11 cellular contexts compared by ENCODE assay signal in the genomic region with DNA sequence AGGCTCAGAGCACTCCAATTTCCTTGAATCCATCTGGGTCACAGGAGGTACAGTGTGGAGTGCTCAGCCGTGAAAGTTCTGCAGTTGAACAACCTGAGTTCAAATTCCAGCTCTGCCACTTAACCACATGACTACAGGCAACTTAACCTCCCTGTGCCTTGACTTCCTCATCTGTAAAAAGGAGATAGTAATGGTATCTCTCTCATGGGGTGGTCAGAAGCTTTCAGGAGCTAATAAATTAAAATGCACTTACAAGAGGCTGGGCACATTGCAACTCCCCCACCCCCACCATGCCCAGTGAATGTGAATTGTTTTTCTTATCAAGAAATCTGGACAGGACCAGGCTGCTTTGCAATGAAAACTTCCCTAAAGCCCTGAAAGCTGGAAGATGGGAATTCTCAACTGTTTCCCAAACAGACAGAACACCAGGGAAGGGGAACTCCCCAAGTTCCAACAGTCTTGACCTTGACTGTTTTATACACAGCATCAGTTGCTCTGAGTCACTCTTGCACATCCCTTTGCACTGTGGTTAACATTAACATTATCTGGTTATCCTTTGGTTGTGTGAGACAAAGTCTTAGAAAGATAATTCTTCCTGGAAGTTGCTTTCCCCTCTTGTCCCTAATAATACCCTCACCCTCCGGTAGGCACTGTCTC.
DNase-seq lines count a peak whose midpoint lies in the region; ATAC-seq and TF ChIP-seq lines count a peak whose summit lies in the region.
"Had no signal": no experiment of that assay in that cellular context is flagged by ENCODE, and none has a peak within 500 bp of the region (broad histone marks: within the 10 kb centered on the region; RNA-seq: fewer than 3 reads in every experiment).

No MANE protein-coding gene starts in this region.

- H3K4me3 ChIP-seq in stomach smooth muscle (ENCODE audit: low read length in 2 of 2) (no peak overlapping the region), Caco-2 (ENCODE audit: low read depth, low read length) (no peak overlapping the region)
- H3K4me3 ChIP-seq: right lobe of liver had no signal

- no peaks in the 10 kb centered on the region for H3K36me3 ChIP-seq in stomach smooth muscle (ENCODE audit: control insufficient read depth in 2 of 2, insufficient read depth in 2 of 2, low read length in 2 of 2)
- no peaks in the 10 kb centered on the region for H3K36me3 ChIP-seq in Caco-2 (ENCODE audit: control insufficient read depth, insufficient read depth, low read length)

- H3K27me3 Mint-ChIP-seq in activated naive CD8-positive, alpha-beta T cell treated with anti-CD3 and anti-CD28 coated beads, Interleukin-2, amount 10 ng/mL, durations not matched to agents 7 days and 5 days, result no peaks in the 10 kb centered on the region
- no peaks in the 10 kb centered on the region for H3K27me3 Mint-ChIP-seq in Caco-2 (ENCODE audit: insufficient read depth, unreplicated experiment)

- H3K9me3 Mint-ChIP-seq in activated naive CD8-positive, alpha-beta T cell treated with anti-CD3 and anti-CD28 coated beads, Interleukin-2, amount 10 ng/mL, durations not matched to agents 7 days and 5 days, result peaks cover 10% of the 10 kb centered on the region
- no peaks in the 10 kb centered on the region for H3K9me3 Mint-ChIP-seq in Caco-2 (ENCODE audit: unreplicated experiment)

- peak overlapping the region; percentile 49 for H3K27ac ChIP-seq in stomach smooth muscle (ENCODE audit: low read length)
- H3K27ac ChIP-seq: right lobe of liver had no signal

- H3K27me3 ChIP-seq in stomach smooth muscle (ENCODE audit: control insufficient read depth in 1 of 2, insufficient read depth in 2 of 2, low read length in 2 of 2), result no peaks in the 10 kb centered on the region
- no peaks in the 10 kb centered on the region for H3K27me3 ChIP-seq in Caco-2 (replicated peaks; ENCODE audit: control insufficient read depth, insufficient read depth, low read length)
- H3K27me3 ChIP-seq: right lobe of liver had no signal

- CTCF ChIA-PET in Caco-2 (lab: Charles Lee), result no interaction called here

- H3K9me3 ChIP-seq in stomach smooth muscle (ENCODE audit: control insufficient read depth in 2 of 2, low read length in 2 of 2) (no peaks in the 10 kb centered on the region), Caco-2 (no peaks in the 10 kb centered on the region)
- H3K9me3 ChIP-seq: right lobe of liver had no signal

- peak overlapping the region; percentile 54 for H3K27ac Mint-ChIP-seq in activated naive CD8-positive, alpha-beta T cell treated with anti-CD3 and anti-CD28 coated beads, Interleukin-2, amount 10 ng/mL, durations not matched to agents 7 days and 5 days
- H3K27ac Mint-ChIP-seq in Caco-2 (ENCODE audit: unreplicated experiment), result no peak overlapping the region

- peaks cover 17% of the 10 kb centered on the region for H3K4me1 ChIP-seq in stomach smooth muscle (ENCODE audit: control insufficient read depth, insufficient read depth, low read length)
- no peaks in the 10 kb centered on the region for H3K4me1 ChIP-seq in Caco-2

- TF ChIP-seq CTCF in Caco-2 (IDR thresholded peaks at IDR 0.05; ENCODE audit: insufficient read depth in 1 of 2, low read depth in 1 of 2, low read length in 1 of 2, severe bottlenecking in 1 of 2, unreplicated experiment in 1 of 2), result no peak

- ATAC-seq in HG03442 (IDR thresholded peaks at IDR 0.05; ENCODE audit: unreplicated experiment), result peak; percentile 50
- peak; percentile 86 for ATAC-seq in activated naive CD8-positive, alpha-beta T cell treated with anti-CD3 and anti-CD28 coated beads, Interleukin-2, amount 10 ng/mL, durations not matched to agents 7 days and 5 days (ENCODE audit: low read depth)
- ATAC-seq in GM19328 (IDR thresholded peaks at IDR 0.05; ENCODE audit: unreplicated experiment), result no peak

- no TSS peak for BruUV-seq in Caco-2 (replicated peaks; lab: Mats Ljungman, UMichigan)

- H3K36me3 Mint-ChIP-seq in activated naive CD8-positive, alpha-beta T cell treated with anti-CD3 and anti-CD28 coated beads, Interleukin-2, amount 10 ng/mL, durations not matched to agents 7 days and 5 days, result peaks cover 11% of the 10 kb centered on the region
- no peaks in the 10 kb centered on the region for H3K36me3 Mint-ChIP-seq in Caco-2 (ENCODE audit: insufficient read depth, unreplicated experiment)

- peak overlapping the region; percentile 38 for H3K4me3 Mint-ChIP-seq in activated naive CD8-positive, alpha-beta T cell treated with anti-CD3 and anti-CD28 coated beads, Interleukin-2, amount 10 ng/mL, durations not matched to agents 7 days and 5 days
- no peak overlapping the region for H3K4me3 Mint-ChIP-seq in Caco-2 (ENCODE audit: unreplicated experiment)

- POLR2A ChIA-PET in activated naive CD8-positive, alpha-beta T cell treated with anti-CD3 and anti-CD28 coated beads, Interleukin-2, amount 10 ng/mL, durations not matched to agents 7 days and 5 days (lab: Charles Lee), result no interaction called here
- POLR2A ChIA-PET in Caco-2 (lab: Charles Lee), result no interaction called here

- no peak for DNase-seq in activated naive CD8-positive, alpha-beta T cell treated with anti-CD3 and anti-CD28 coated beads, Interleukin-2, amount 10 ng/mL, durations not matched to agents 7 days and 5 days
- peak; percentile 62 for DNase-seq in glomerular visceral epithelial cell (ENCODE audit: extremely low spot score)
- no peak for DNase-seq in Caco-2
- DNase-seq in occipital lobe (lab: John Stamatoyannopoulos, UW), result no peak
- DNase-seq in RKO (ENCODE audit: low spot score), result no peak
- DNase-seq: activated T-cell treated with anti-CD3 and anti-CD28 coated beads, Interleukin-2, amount 50 U/mL, for 48 hours; NCI-H526; right lobe of liver had no signal

- intact Hi-C loops in Caco-2 (cut with micrococcal nuclease; ENCODE audit: unreplicated experiment), result no loop called here

- H3K4me1 Mint-ChIP-seq in activated naive CD8-positive, alpha-beta T cell treated with anti-CD3 and anti-CD28 coated beads, Interleukin-2, amount 10 ng/mL, durations not matched to agents 7 days and 5 days, result peaks cover 21% of the 10 kb centered on the region
- no peaks in the 10 kb centered on the region for H3K4me1 Mint-ChIP-seq in Caco-2 (ENCODE audit: low read depth, unreplicated experiment)

- H3K9ac ChIP-seq in stomach smooth muscle (ENCODE audit: low read length in 2 of 2), result no peak overlapping the region
